9 cellular contexts compared by ENCODE assay signal in genomic region chr5:100890514-100891008, GRCh38. TPM values are rescaled to one million over a fixed set of nuclear protein-coding genes. Genes with fewer than 3 reads are reported as not detected.
DNase-seq lines count a peak whose midpoint lies in the region; ATAC-seq and TF ChIP-seq lines count a peak whose summit lies in the region.
"Had no signal": no experiment of that assay in that cellular context is flagged by ENCODE, and none has a peak within 500 bp of the region (broad histone marks: within the 10 kb centered on the region; RNA-seq: fewer than 3 reads in every experiment).

No MANE protein-coding gene starts in this region.

- H3K4me3 ChIP-seq in DND-41 (ENCODE audit: low read depth in 1 of 2, low read length in 2 of 2) (peak overlapping the region; percentile 16 to 43; a peak in 3 of 4 replicates), choroid plexus epithelial cell (ENCODE audit: low read depth, low read length) (peak overlapping the region; percentile 9), tibial nerve (peak overlapping the region in 3 of 4 donors; percentile 10 to 30 (median 24))

- H2AFZ ChIP-seq in DND-41 (ENCODE audit: low read depth, low read length), result peak overlapping the region; percentile 13; the same call in 1 of the 2 replicates

- peak overlapping the region; percentile 74 for H3K4me2 ChIP-seq in DND-41 (ENCODE audit: insufficient read depth, low read length)

- no peaks in the 10 kb centered on the region for H3K9me3 ChIP-seq in DND-41 (ENCODE audit: insufficient read depth, low read length, severe bottlenecking)
- no peaks in the 10 kb centered on the region for H3K9me3 ChIP-seq in tibial nerve

- H3K36me3 ChIP-seq in DND-41 (ENCODE audit: insufficient read depth, low read length), result peaks cover 61% of the 10 kb centered on the region
- H3K36me3 ChIP-seq in tibial nerve, result no peaks in the 10 kb centered on the region

- H3K27ac ChIP-seq in DND-41 (ENCODE audit: low read length) (peak overlapping the region; percentile 92), tibial nerve (peak overlapping the region in 3 of 4 donors; percentile 53 to 71 (median 60))
- H3K27ac ChIP-seq: epithelial cell of prostate had no signal

- 36 to 50% methylated on average over 3 of the region's 3 CpGs for WGBS in tibial nerve, 2 donors

- TF ChIP-seq CTCF in DND-41 (IDR thresholded peaks at IDR 0.05; ENCODE audit: borderline replicate concordance, extremely low read depth, low read length, poor library complexity, severe bottlenecking) (no peak), choroid plexus epithelial cell (conservative IDR thresholded peaks at IDR 0.05; ENCODE audit: low read depth, low read length) (no peak), tibial nerve (IDR thresholded peaks at IDR 0.05) (no peak)

- peaks cover 98% of the 10 kb centered on the region for H3K4me1 ChIP-seq in DND-41 (ENCODE audit: insufficient read depth, low read length)
- no peaks in the 10 kb centered on the region for H3K4me1 ChIP-seq in tibial nerve

- H3K9ac ChIP-seq in DND-41 (ENCODE audit: low read depth, low read length), result peak overlapping the region; percentile 62

- ATAC-seq in DND-41 (ENCODE audit: insufficient read depth, low read depth) (peak; percentile 27), GM21447 (IDR thresholded peaks at IDR 0.05; ENCODE audit: unreplicated experiment) (peak; percentile 66)

- TF ChIP-seq POLR2A in tibial nerve (IDR thresholded peaks at IDR 0.05), result no peak

- no peaks in the 10 kb centered on the region for H3K27me3 ChIP-seq in DND-41 (ENCODE audit: insufficient read depth, low read length, poor library complexity)
- H3K27me3 ChIP-seq in tibial nerve, result no peaks in the 10 kb centered on the region

- TF ChIP-seq EP300 in tibial nerve (IDR thresholded peaks at IDR 0.05), result no peak

- peaks cover 98% of the 10 kb centered on the region for H3K79me2 ChIP-seq in DND-41 (ENCODE audit: insufficient read depth, low read length)

- DNase-seq in DND-41 (no peak), HPDE6-E6E7 (ENCODE audit: extremely low spot score) (peak; percentile 3), choroid plexus epithelial cell (ENCODE audit: low read depth) (peak; percentile 58), tibial nerve (ENCODE audit: low spot score in 2 of 2) (no peak), NCI-H2227 treated with DMSO at 0.1 percent for 48 hours (lab: John Stamatoyannopoulos, UW) (no peak), amygdala (lab: John Stamatoyannopoulos, UW) (no peak), hippocampal formation (lab: John Stamatoyannopoulos, UW) (no peak)

- H4K20me1 ChIP-seq in DND-41 (ENCODE audit: insufficient read depth, low read length), result no peaks in the 10 kb centered on the region

RNA-seq across cellular contexts. Expression of gene ST8SIA4, which starts 12.5 kb away (rescaled TPM):
- 1 to 10 TPM; 1.8 to 5.7 (median 3.5) TPM for total RNA-seq in tibial nerve

Comparison
In these comparisons a context has a peak if more than half of its experiments do, and no peak if none do; other contexts are left out.
1. DNase-seq: peak in HPDE6-E6E7 (single experiment) and choroid plexus epithelial cell (single experiment); none in DND-41 (single experiment), tibial nerve (0 of 2), NCI-H2227 treated with DMSO at 0.1 percent for 48 hours (single experiment), amygdala (0 of 56) and hippocampal formation (0 of 2).
2. Peak in every context shown above with its lines, with median percentiles within 50 percentile points of each other: H3K4me3 ChIP-seq.